In genomic region chr1:241213147-241213546, GRCh38 we compare ENCODE assay signal across 22 cellular contexts.
DNase-seq lines count a peak whose midpoint lies in the region; ATAC-seq, FAIRE-seq and TF ChIP-seq lines count a peak whose summit lies in the region.
"Had no signal": no experiment of that assay in that cellular context is flagged by ENCODE, and none has a peak within 500 bp of the region (broad histone marks: within the 10 kb centered on the region; RNA-seq: fewer than 3 reads in every experiment).

No MANE protein-coding gene starts in this region.

- CTCF ChIA-PET in RWPE1 (lab: Yijun Ruan, JAX), result no interaction called here

- H3K4me1 Mint-ChIP-seq in naive thymus-derived CD8-positive, alpha-beta T cell, result no peaks in the 10 kb centered on the region
- H3K4me1 Mint-ChIP-seq: activated naive CD4-positive, alpha-beta T cell treated with anti-CD3 and anti-CD28 coated beads, Interleukin-2, amount 50 U/mL, for 24 hours; CD4-positive, CD25-positive, alpha-beta regulatory T cell; nephron; T-helper 17 cell had no signal

- no peak overlapping the region for H3K4me3 ChIP-seq in upper lobe of right lung
- H3K4me3 ChIP-seq: cardiac muscle cell, GM23338, MG63, SK-N-MC, smooth muscle cell had no signal

- DNase-seq in H54 (ENCODE audit: insufficient read length, low spot score) (peak; percentile 5), RWPE1 (ENCODE audit: low spot score) (peak; percentile 66), epithelial cell of prostate (ENCODE audit: low read depth, low spot score) (peak; percentile 31), upper lobe of right lung (no peak)
- no peak for DNase-seq in naive thymus-derived CD8-positive, alpha-beta T cell
- no peak for DNase-seq in stimulated activated CD8-positive, alpha-beta memory T cell treated with anti-CD3 and anti-CD28 coated beads, Interleukin-4, amount 100 ng/mL, for 48 hours
- DNase-seq: activated CD8-positive, alpha-beta T cell treated with anti-CD3 and anti-CD28 coated beads, Interleukin-2, amount 10 ng/mL, durations not matched to agents 7 days and 5 days; CD4-positive, CD25-positive, alpha-beta regulatory T cell; cortex of kidney; endodermal cell; MG63; NCI-H2081; NCI-H2227 treated with DMSO at 0.1 percent for 48 hours; T-helper 17 cell had no signal

- POLR2A ChIA-PET in RWPE1 (lab: Yijun Ruan, JAX; ENCODE audit: low non-redundant PET), result no interaction called here
- POLR2A ChIA-PET in naive thymus-derived CD8-positive, alpha-beta T cell (lab: Charles Lee), result no interaction called here

- intact Hi-C loops in upper lobe of right lung (cut with DNase I), result no loop called here

- peak; percentile 33 for ATAC-seq in upper lobe of right lung
- no peak for ATAC-seq in naive thymus-derived CD8-positive, alpha-beta T cell
- ATAC-seq in esophagus mucosa, result no peak
- ATAC-seq: activated CD8-positive, alpha-beta T cell treated with anti-CD3 and anti-CD28 coated beads, Interleukin-2, amount 10 ng/mL, durations not matched to agents 7 days and 5 days; GM23338; T-helper 17 cell had no signal

- no peaks in the 10 kb centered on the region for H3K36me3 Mint-ChIP-seq in naive thymus-derived CD8-positive, alpha-beta T cell
- H3K36me3 Mint-ChIP-seq: activated naive CD4-positive, alpha-beta T cell treated with anti-CD3 and anti-CD28 coated beads, Interleukin-2, amount 50 U/mL, for 24 hours; CD4-positive, CD25-positive, alpha-beta regulatory T cell had no signal

- H3K27ac Mint-ChIP-seq in naive thymus-derived CD8-positive, alpha-beta T cell, result no peak overlapping the region
- H3K27ac Mint-ChIP-seq: activated CD8-positive, alpha-beta T cell treated with anti-CD3 and anti-CD28 coated beads, Interleukin-2, amount 10 ng/mL, durations not matched to agents 7 days and 5 days; activated naive CD4-positive, alpha-beta T cell treated with anti-CD3 and anti-CD28 coated beads, Interleukin-2, amount 50 U/mL, for 24 hours; activated T-helper 2 cell treated with anti-CD3 and anti-CD28 coated beads, Interferon-gamma antibody, Interleukin-2, Interleukin-4, amounts not matched to agents 10 μg/mL and 5 μg/mL and 100 μg/mL, durations not matched to agents 14 hours and 24 hours and 36 hours; CD4-positive, CD25-positive, alpha-beta regulatory T cell; endodermal cell; GM23338; nephron; T-helper 17 cell had no signal

- H3K27ac ChIP-seq in RWPE1, result no peak overlapping the region
- no peak overlapping the region for H3K27ac ChIP-seq in epithelial cell of prostate
- no peak overlapping the region for H3K27ac ChIP-seq in upper lobe of right lung
- H3K27ac ChIP-seq: cardiac muscle cell, SK-N-MC had no signal

- no peak for TF ChIP-seq POLR2A in H54 (IDR thresholded peaks at IDR 0.05; ENCODE audit: low read depth, low read length)

- peaks cover 5% of the 10 kb centered on the region for H3K9me3 ChIP-seq in upper lobe of right lung

- peaks cover 0 to 2% (median 0%) of the 10 kb centered on the region in 5 donors for H3K27me3 Mint-ChIP-seq in naive thymus-derived CD8-positive, alpha-beta T cell
- H3K27me3 Mint-ChIP-seq: activated naive CD4-positive, alpha-beta T cell treated with anti-CD3 and anti-CD28 coated beads, Interleukin-2, amount 50 U/mL, for 24 hours; CD4-positive, CD25-positive, alpha-beta regulatory T cell; T-helper 17 cell had no signal

- no peaks in the 10 kb centered on the region for H3K36me3 ChIP-seq in upper lobe of right lung
- H3K36me3 ChIP-seq: cardiac muscle cell, MG63 had no signal

- H3K27me3 ChIP-seq in upper lobe of right lung, result no peaks in the 10 kb centered on the region
- H3K27me3 ChIP-seq: cardiac muscle cell, MG63 had no signal

- no peaks in the 10 kb centered on the region for H3K4me1 ChIP-seq in upper lobe of right lung

- TF ChIP-seq CTCF in RWPE1 (conservative IDR thresholded peaks at IDR 0.05; ENCODE audit: low read depth) (no peak), upper lobe of right lung (IDR thresholded peaks at IDR 0.05) (no peak)

- no peak overlapping the region for H3K4me3 Mint-ChIP-seq in naive thymus-derived CD8-positive, alpha-beta T cell
- H3K4me3 Mint-ChIP-seq: activated CD8-positive, alpha-beta T cell treated with anti-CD3 and anti-CD28 coated beads, Interleukin-2, amount 10 ng/mL, durations not matched to agents 7 days and 5 days; activated naive CD4-positive, alpha-beta T cell treated with anti-CD3 and anti-CD28 coated beads, Interleukin-2, amount 50 U/mL, for 24 hours; CD4-positive, CD25-positive, alpha-beta regulatory T cell; endodermal cell; GM23338; nephron; T-helper 17 cell had no signal

- peaks cover 0 to 5% (median 2%) of the 10 kb centered on the region in 9 donors for H3K9me3 Mint-ChIP-seq in naive thymus-derived CD8-positive, alpha-beta T cell
- H3K9me3 Mint-ChIP-seq: activated naive CD4-positive, alpha-beta T cell treated with anti-CD3 and anti-CD28 coated beads, Interleukin-2, amount 50 U/mL, for 24 hours; endodermal cell; GM23338; nephron had no signal

- FAIRE-seq in H54 (lab: Jason Lieb, UNC), result peak; percentile 52

Comparison
In these comparisons a context has a peak if more than half of its experiments do, and no peak if none do; other contexts are left out.
1. DNase-seq: peak in H54 (single experiment), RWPE1 (single experiment) and epithelial cell of prostate (single experiment); none in upper lobe of right lung (single experiment), naive thymus-derived CD8-positive, alpha-beta T cell (0 of 10) and stimulated activated CD8-positive, alpha-beta memory T cell treated with anti-CD3 and anti-CD28 coated beads, Interleukin-4, amount 100 ng/mL, for 48 hours (single experiment).